18 cellular contexts compared by ENCODE assay signal in genomic region chr4:1842339-1842895, GRCh38. TPM values are rescaled to one million over a fixed set of nuclear protein-coding genes. Genes with fewer than 3 reads are reported as not detected.
DNase-seq lines count a peak whose midpoint lies in the region; ATAC-seq and TF ChIP-seq lines count a peak whose summit lies in the region.
"Had no signal": no experiment of that assay in that cellular context is flagged by ENCODE, and none has a peak within 500 bp of the region (broad histone marks: within the 10 kb centered on the region; RNA-seq: fewer than 3 reads in every experiment).

No MANE protein-coding gene starts in this region.

- H2AFZ ChIP-seq in mesenchymal stem cell (ENCODE audit: low read depth, low read length): no peak overlapping the region

- peak; percentile 58 for DNase-seq in G401 (ENCODE audit: low spot score)
- peak; percentile 51 for DNase-seq in choroid plexus epithelial cell (ENCODE audit: low read depth)
- DNase-seq in mesenchymal stem cell: no peak
- no peak for DNase-seq in OCI-M1 (lab: John Stamatoyannopoulos, UW)
- DNase-seq in DMS79 (lab: John Stamatoyannopoulos, UW): no peak
- DNase-seq: activated naive CD4-positive, alpha-beta T cell treated with anti-CD3 and anti-CD28 coated beads for 36 hours; body of pancreas; esophagus squamous epithelium; NCI-H187 treated with DMSO at 0.1 percent for 48 hours; NCI-H510A; retina; SHP77 treated with DMSO at 0.1 percent for 48 hours; stimulated activated CD4-positive, alpha-beta T cell treated with anti-CD3 and anti-CD28 coated beads, Interleukin-2, amount 100 ng/mL, for 24 hours; T-helper 17 cell had no signal

- WGBS in mesenchymal stem cell: 93% methylated on average over 13 of the region's 13 CpGs

- H3K4me1 ChIP-seq in mesenchymal stem cell (ENCODE audit: control insufficient read depth, insufficient read depth, low read depth, low read length): peaks cover 25% of the 10 kb centered on the region
- H3K4me1 ChIP-seq: body of pancreas, esophagus squamous epithelium had no signal

- H3K27ac ChIP-seq in KOPT-K1 (ENCODE audit: low read depth, low read length, poor library complexity, severe bottlenecking): peak overlapping the region; percentile 61
- peak overlapping the region; percentile 66 for H3K27ac ChIP-seq in mesenchymal stem cell (ENCODE audit: low read length, poor library complexity, severe bottlenecking)
- H3K27ac ChIP-seq: body of pancreas, esophagus squamous epithelium had no signal

- peak overlapping the region in 1 of 2 experiments; percentile 9 for H3K18ac ChIP-seq in mesenchymal stem cell (ENCODE audit: low read depth in 1 of 2, low read length in 2 of 2)

- ATAC-seq in HG03378 (IDR thresholded peaks at IDR 0.05; ENCODE audit: unreplicated experiment) (no peak), GM18868 (IDR thresholded peaks at IDR 0.05; ENCODE audit: unreplicated experiment) (no peak)
- ATAC-seq: activated CD4-positive, CD25-positive, alpha-beta regulatory T cell treated with anti-CD3 and anti-CD28 coated beads, Interleukin-2, amount 50 U/mL, for 24 hours; body of pancreas; T-helper 17 cell had no signal

- H3K4ac ChIP-seq in mesenchymal stem cell (ENCODE audit: low read depth in 1 of 2, low read length in 2 of 2): no peak overlapping the region

- no peaks in the 10 kb centered on the region for H3K27me3 ChIP-seq in mesenchymal stem cell (ENCODE audit: control insufficient read depth in 1 of 2, insufficient read depth in 1 of 2, low read length in 2 of 2)
- H3K27me3 ChIP-seq: body of pancreas, esophagus squamous epithelium had no signal

- H3K36me3 ChIP-seq in KOPT-K1 (ENCODE audit: insufficient read depth, low read length) (peaks cover 97% of the 10 kb centered on the region), mesenchymal stem cell (ENCODE audit: control insufficient read depth in 1 of 2, insufficient read depth in 2 of 2, low read depth in 1 of 2, low read length in 2 of 2) (peaks cover 47 to 62% of the 10 kb centered on the region in 2 experiments)

- no peak overlapping the region for H3K23ac ChIP-seq in mesenchymal stem cell (ENCODE audit: low read length in 2 of 2)

- no peak overlapping the region for H2BK15ac ChIP-seq in mesenchymal stem cell (ENCODE audit: low read depth, poor library complexity, severe bottlenecking)

- no peak overlapping the region for H3K4me2 ChIP-seq in mesenchymal stem cell (ENCODE audit: low read length, poor library complexity, severe bottlenecking)

- peak overlapping the region in 1 of 2 experiments; percentile 19 for H3K14ac ChIP-seq in mesenchymal stem cell (ENCODE audit: low read length in 2 of 2)

- no peak overlapping the region for H2BK120ac ChIP-seq in mesenchymal stem cell (ENCODE audit: low read depth, low read length)

- H2BK12ac ChIP-seq in mesenchymal stem cell (ENCODE audit: low read length in 2 of 2): peak overlapping the region in 1 of 2 experiments; percentile 17

- peak overlapping the region; percentile 0 for H2AK5ac ChIP-seq in mesenchymal stem cell (ENCODE audit: low read length, severe bottlenecking)

- no peak overlapping the region for H2BK5ac ChIP-seq in mesenchymal stem cell (ENCODE audit: low read depth, low read length, poor library complexity, severe bottlenecking)

- H3K9me3 ChIP-seq in KOPT-K1 (ENCODE audit: insufficient read depth, low read length, poor library complexity, severe bottlenecking): no peaks in the 10 kb centered on the region
- no peaks in the 10 kb centered on the region for H3K9me3 ChIP-seq in mesenchymal stem cell (ENCODE audit: control insufficient read depth, low read length)
- H3K9me3 ChIP-seq: body of pancreas, esophagus squamous epithelium had no signal

- H3K4me3 ChIP-seq in choroid plexus epithelial cell (ENCODE audit: low read depth, low read length): no peak overlapping the region
- H3K4me3 ChIP-seq in mesenchymal stem cell (ENCODE audit: insufficient read depth in 1 of 2, low read depth in 1 of 2, low read length in 2 of 2): no peak overlapping the region
- H3K4me3 ChIP-seq: body of pancreas, esophagus squamous epithelium had no signal

- H3K9ac ChIP-seq in mesenchymal stem cell (ENCODE audit: low read length): no peak overlapping the region

- H3K79me1 ChIP-seq in mesenchymal stem cell (replicated peaks; ENCODE audit: low read length, poor library complexity, severe bottlenecking): peaks cover 19% of the 10 kb centered on the region

- no peak overlapping the region for H4K91ac ChIP-seq in mesenchymal stem cell (ENCODE audit: low read length)

- no peak overlapping the region for H4K8ac ChIP-seq in mesenchymal stem cell (ENCODE audit: low read length)

- in situ Hi-C loops in G401 (cut with HindIII; ENCODE audit: low sequenced_read_pairs): no loop called here

- peak; percentile 27 for TF ChIP-seq CTCF in choroid plexus epithelial cell (conservative IDR thresholded peaks at IDR 0.05; ENCODE audit: low read depth, low read length)

RNA-seq across cellular contexts. Expression of gene LETM1, which starts 13.5 kb away (rescaled TPM):
- total RNA-seq in G401 (2014; rRNA removed; shearing (Covaris generic)): 67.5 and 83.2 TPM in 2 replicates
- 17.9 TPM for polyA plus RNA-seq in mesenchymal stem cell (2013, experiment 1 of 2)
- 17.5 TPM for polyA plus RNA-seq in mesenchymal stem cell (2013, experiment 2 of 2)

RNA-seq across cellular contexts. Expression of gene NSD2, which starts 28.8 kb away (rescaled TPM):
- total RNA-seq in G401 (2014; rRNA removed; shearing (Covaris generic)): 44.4 and 86.9 TPM in 2 replicates
- 17.1 TPM for polyA plus RNA-seq in mesenchymal stem cell (2013, experiment 1 of 2)
- 16.3 TPM for polyA plus RNA-seq in mesenchymal stem cell (2013, experiment 2 of 2)

RNA-seq across cellular contexts. Expression of gene FGFR3, which starts 49.3 kb away (rescaled TPM):
- 38.4 and 49.9 TPM in 2 replicates for total RNA-seq in G401 (2014; rRNA removed; shearing (Covaris generic))
- 0.65 TPM for polyA plus RNA-seq in mesenchymal stem cell (2013, experiment 1 of 2)
- 0.48 TPM for polyA plus RNA-seq in mesenchymal stem cell (2013, experiment 2 of 2)

Comparison
In these comparisons a context has a peak if more than half of its experiments do, and no peak if none do; other contexts are left out.
1. DNase-seq: peak in G401 (single experiment) and choroid plexus epithelial cell (single experiment); none in mesenchymal stem cell (single experiment), OCI-M1 (single experiment) and DMS79 (single experiment).